Comparison of ENCODE assay signal across 10 cellular contexts in the genomic region with DNA sequence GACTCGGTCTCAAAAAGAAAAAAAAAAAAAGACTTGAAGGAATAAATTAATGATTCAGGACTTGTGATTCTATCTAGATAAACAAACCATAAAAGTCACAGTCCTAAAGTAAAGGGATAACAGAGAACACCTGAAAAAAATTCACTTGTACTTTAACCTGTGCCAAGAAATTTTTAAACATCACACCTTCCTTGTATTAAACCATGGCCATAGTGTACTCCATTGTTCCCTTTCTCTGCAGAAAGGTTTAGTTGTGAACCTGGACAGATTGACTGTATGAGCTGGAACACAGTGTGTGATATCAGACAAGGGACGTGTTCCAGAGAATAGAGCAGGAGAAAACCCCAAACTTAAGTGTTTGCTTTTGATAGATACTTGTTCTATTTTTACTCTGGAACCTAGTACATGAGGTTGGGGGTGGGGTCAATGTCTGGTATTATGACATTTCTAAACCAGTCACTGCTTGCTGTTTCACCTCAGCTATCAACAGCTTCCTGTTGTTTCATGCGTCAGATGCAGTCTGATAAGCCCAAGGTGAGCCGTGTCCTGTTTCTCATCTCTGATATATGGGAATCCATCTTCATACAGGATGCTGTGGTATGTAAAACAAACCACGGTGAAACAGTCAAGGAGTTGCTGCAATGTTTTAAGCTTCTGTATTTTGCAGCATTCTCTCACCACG.
A peak's percentile ranks its signal among the peaks of the same experiment; 100 is the strongest.
DNase-seq lines count a peak whose midpoint lies in the region; ATAC-seq lines count a peak whose summit lies in the region.
"Had no signal": no experiment of that assay in that cellular context is flagged by ENCODE, and none has a peak within 500 bp of the region (broad histone marks: within the 10 kb centered on the region; RNA-seq: fewer than 3 reads in every experiment).

No MANE protein-coding gene starts in this region.

- no peaks in the 10 kb centered on the region for H3K27me3 Mint-ChIP-seq in T-helper 17 cell
- H3K27me3 Mint-ChIP-seq: activated B cell treated with CpG ODN at 0.5 μM for 24 hours had no signal

- DNase-seq in NCI-H1417 (lab: John Stamatoyannopoulos, UW) (peak in 2 of 3 experiments; percentile 17 to 84), NCI-H1417 treated with DMSO at 0.1 percent for 48 hours (lab: John Stamatoyannopoulos, UW) (no peak), T-helper 17 cell (peak; percentile 11 to 51 (median 35)), RPMI8226 (no peak)
- DNase-seq in effector CD8-positive, alpha-beta T cell (lab: John Stamatoyannopoulos, UW) = peak; percentile 16
- DNase-seq in stimulated activated CD4-positive, alpha-beta T cell treated with anti-CD3 and anti-CD28 coated beads, Interleukin-4, amount 100 ng/mL, for 24 hours = peak; percentile 61
- DNase-seq: activated B cell treated with CpG ODN at 0.5 μM for 24 hours had no signal

- peaks cover 32% of the 10 kb centered on the region for H3K4me1 Mint-ChIP-seq in T-helper 17 cell
- H3K4me1 Mint-ChIP-seq: activated B cell treated with CpG ODN at 0.5 μM for 24 hours had no signal

- peak overlapping the region; percentile 85 for H3K4me3 Mint-ChIP-seq in T-helper 17 cell
- H3K4me3 Mint-ChIP-seq: activated B cell treated with CpG ODN at 0.5 μM for 24 hours had no signal

- no peaks in the 10 kb centered on the region for H3K36me3 Mint-ChIP-seq in T-helper 17 cell (ENCODE audit: low read depth)

- peak; percentile 86 for ATAC-seq in HG03342 (IDR thresholded peaks at IDR 0.05; ENCODE audit: unreplicated experiment)
- peak; percentile 97 for ATAC-seq in T-helper 17 cell
- no peak for ATAC-seq in GM18873 (IDR thresholded peaks at IDR 0.05; ENCODE audit: low FRiP score, unreplicated experiment)
- ATAC-seq: A549 had no signal

- no peaks in the 10 kb centered on the region for H3K9me3 ChIP-seq in T-helper 17 cell (ENCODE audit: control insufficient read depth, low read length, poor library complexity, severe bottlenecking)
- H3K9me3 ChIP-seq: A549 had no signal

- peak overlapping the region; percentile 94 for H3K27ac Mint-ChIP-seq in T-helper 17 cell
- H3K27ac Mint-ChIP-seq: activated B cell treated with CpG ODN at 0.5 μM for 24 hours had no signal

Comparison
In these comparisons a context has a peak if more than half of its experiments do, and no peak if none do; other contexts are left out.
1. DNase-seq: peak in NCI-H1417 (2 of 3), T-helper 17 cell (3 of 3), effector CD8-positive, alpha-beta T cell (single experiment) and stimulated activated CD4-positive, alpha-beta T cell treated with anti-CD3 and anti-CD28 coated beads, Interleukin-4, amount 100 ng/mL, for 24 hours (single experiment); none in NCI-H1417 treated with DMSO at 0.1 percent for 48 hours (single experiment) and RPMI8226 (single experiment).